In the genomic region with DNA sequence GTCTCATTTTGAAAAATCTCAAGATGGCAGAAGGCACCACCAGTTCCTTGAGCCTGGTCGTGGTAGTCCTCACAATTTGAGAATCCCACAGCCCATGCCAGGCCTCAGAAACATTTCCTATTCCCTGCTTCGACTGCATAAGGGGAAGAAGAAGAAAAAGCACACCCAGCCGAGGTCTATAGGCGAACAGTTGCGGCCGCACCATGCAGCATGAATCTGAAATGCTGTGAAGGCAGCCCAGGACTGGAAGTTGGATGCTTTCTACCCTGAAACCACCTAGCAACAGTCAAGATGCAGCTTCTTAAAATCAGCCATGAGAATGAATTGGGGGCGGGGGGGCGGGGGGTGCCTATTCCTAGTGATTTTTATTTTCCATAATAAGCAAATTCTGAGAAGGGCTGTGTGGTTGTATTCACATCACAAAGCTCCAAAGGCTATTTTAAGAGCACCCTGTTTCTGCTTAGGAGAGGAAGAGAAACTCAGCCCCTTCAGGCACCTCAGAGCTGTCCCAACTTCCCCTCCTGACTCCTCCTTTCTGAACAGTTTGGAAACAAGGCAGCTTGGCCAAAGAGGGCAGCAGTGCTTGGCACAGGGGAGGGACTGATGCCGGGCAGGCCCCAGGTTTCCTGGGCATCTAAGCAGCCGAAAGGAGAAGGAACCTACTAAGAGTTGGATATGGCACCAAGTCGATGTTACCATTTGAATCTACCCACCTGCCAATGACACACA, we compare ENCODE assay signal across 11 cellular contexts.
A peak's percentile ranks its signal among the peaks of the same experiment; 100 is the strongest.
DNase-seq lines count a peak whose midpoint lies in the region; ATAC-seq and TF ChIP-seq lines count a peak whose summit lies in the region.
"Had no signal": no experiment of that assay in that cellular context is flagged by ENCODE, and none has a peak within 500 bp of the region (broad histone marks: within the 10 kb centered on the region; RNA-seq: fewer than 3 reads in every experiment).

No MANE protein-coding gene starts in this region.

- H3K27me3 ChIP-seq in GM06990 (replicated peaks; ENCODE audit: control insufficient read depth, insufficient read depth, low read length) (no peaks in the 10 kb centered on the region), left lung (no peaks in the 10 kb centered on the region)
- H3K27me3 ChIP-seq: SJCRH30 had no signal

- H3K36me3 ChIP-seq in GM06990 (ENCODE audit: control insufficient read depth, insufficient read depth, low read length) (no peaks in the 10 kb centered on the region), left lung (no peaks in the 10 kb centered on the region)
- H3K36me3 ChIP-seq: SJCRH30 had no signal

- TF ChIP-seq CTCF in GM06990 (IDR thresholded peaks at IDR 0.05; ENCODE audit: insufficient read depth, low read length, poor library complexity, severe bottlenecking) (no peak), left lung (IDR thresholded peaks at IDR 0.05) (no peak), foreskin fibroblast (IDR thresholded peaks at IDR 0.05; ENCODE audit: low read depth, low read length) (no peak)

- H3K4me1 ChIP-seq in left lung: peaks cover 0 to 32% of the 10 kb centered on the region in 2 donors
- H3K4me1 ChIP-seq: SJCRH30 had no signal

- H3K9me3 ChIP-seq in left lung: peaks cover 0 to 5% of the 10 kb centered on the region in 2 donors

- ATAC-seq in GM21529 (IDR thresholded peaks at IDR 0.05; ENCODE audit: unreplicated experiment) (peak; percentile 84), left lung (peak; percentile 77)

- peak; percentile 58 for DNase-seq in GM06990 (ENCODE audit: extremely low read depth, insufficient read length)
- DNase-seq in NOMO-1 (lab: John Stamatoyannopoulos, UW; ENCODE audit: unreplicated experiment in 2 of 2): peak; percentile 77 to 97
- DNase-seq in left lung: peak in 1 of 2 donors; percentile 39
- no peak for DNase-seq in NCI-H69 (lab: John Stamatoyannopoulos, UW)
- no peak for DNase-seq in foreskin fibroblast
- no peak for DNase-seq in DMS79 (lab: John Stamatoyannopoulos, UW)
- no peak for DNase-seq in OCI-M2 (lab: John Stamatoyannopoulos, UW; ENCODE audit: unreplicated experiment)
- DNase-seq: immature natural killer cell, NCI-H1048, SJCRH30 had no signal

- intact Hi-C loops in left lung (cut with DNase I): no loop called here

- H3K27ac ChIP-seq in left lung: peak overlapping the region in 1 of 2 donors; percentile 63
- H3K27ac ChIP-seq: SJCRH30 had no signal

- H3K4me3 ChIP-seq in GM06990 (replicated peaks; ENCODE audit: low read depth, low read length): no peak overlapping the region
- no peak overlapping the region for H3K4me3 ChIP-seq in left lung
- H3K4me3 ChIP-seq in foreskin fibroblast (ENCODE audit: low read depth in 1 of 2, low read length in 2 of 2): no peak overlapping the region
- H3K4me3 ChIP-seq: SJCRH30 had no signal

Comparison
In these comparisons a context has a peak if more than half of its experiments do, and no peak if none do; other contexts are left out.
1. DNase-seq: peak in GM06990 (single experiment) and NOMO-1 (2 of 2); none in NCI-H69 (single experiment), foreskin fibroblast (0 of 2), DMS79 (single experiment) and OCI-M2 (single experiment).